8 cellular contexts compared by ENCODE assay signal in the genomic region with DNA sequence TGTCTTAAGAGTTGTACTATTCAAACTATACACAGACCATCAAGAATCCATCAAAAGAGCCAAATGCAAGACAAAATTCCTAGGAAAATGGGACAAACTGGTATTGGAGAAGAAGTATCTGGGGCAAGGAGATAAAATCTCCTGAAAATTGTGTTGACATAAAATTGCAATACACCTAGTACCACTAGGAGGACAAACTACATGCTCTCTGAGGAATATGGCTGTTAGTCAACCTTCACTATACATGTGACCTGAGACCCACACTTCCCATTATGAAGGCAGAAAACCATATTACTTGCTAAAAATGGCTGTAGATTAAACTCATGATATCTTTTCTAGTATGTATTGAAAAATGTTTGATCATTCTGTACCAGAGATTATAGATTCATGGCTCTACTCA. TPM values are rescaled to one million over a fixed set of nuclear protein-coding genes. Genes with fewer than 3 reads are reported as not detected.
A peak's percentile ranks its signal among the peaks of the same experiment; 100 is the strongest.
DNase-seq lines count a peak whose midpoint lies in the region; ATAC-seq and TF ChIP-seq lines count a peak whose summit lies in the region.

No MANE protein-coding gene starts in this region.

- H3K4me1 Mint-ChIP-seq in activated naive CD4-positive, alpha-beta T cell treated with anti-CD3 and anti-CD28 coated beads, Interleukin-2, amount 10 ng/mL, durations not matched to agents 7 days and 5 days = peaks cover 18% of the 10 kb centered on the region

- TF ChIP-seq POLR2A in esophagus squamous epithelium (IDR thresholded peaks at IDR 0.05) = no peak

- no peak overlapping the region for H3K4me3 ChIP-seq in DOHH2 (ENCODE audit: low read length)
- no peak overlapping the region for H3K4me3 ChIP-seq in lower lobe of right lung
- H3K4me3 ChIP-seq in esophagus squamous epithelium = no peak overlapping the region

- H3F3A ChIP-seq in DOHH2 (ENCODE audit: control insufficient read depth, insufficient read depth) = no peaks in the 10 kb centered on the region

- peak; percentile 29 for DNase-seq in HT1080 (ENCODE audit: low read depth)
- no peak for DNase-seq in lower lobe of right lung
- DNase-seq in AG08396 (ENCODE audit: low spot score) = no peak
- DNase-seq in esophagus squamous epithelium (lab: John Stamatoyannopoulos, UW) = no peak
- no peak for DNase-seq in activated naive CD4-positive, alpha-beta T cell treated with anti-CD3 and anti-CD28 coated beads, Interleukin-2, amount 10 ng/mL, durations not matched to agents 7 days and 5 days
- DNase-seq in NCI-H2196 (lab: John Stamatoyannopoulos, UW; ENCODE audit: unreplicated experiment) = no peak

- H3K4me3 Mint-ChIP-seq in activated naive CD4-positive, alpha-beta T cell treated with anti-CD3 and anti-CD28 coated beads, Interleukin-2, amount 10 ng/mL, durations not matched to agents 7 days and 5 days = no peak overlapping the region

- TF ChIP-seq CTCF in DOHH2 (IDR thresholded peaks at IDR 0.05; ENCODE audit: low read depth, low read length, poor library complexity, severe bottlenecking) (peak; percentile 43), VCaP (conservative IDR thresholded peaks at IDR 0.05) (0 out of 2 replicates have a peak, but pooled peaks have one; percentile 12), lower lobe of right lung (IDR thresholded peaks at IDR 0.05) (peak; percentile 29), esophagus squamous epithelium (IDR thresholded peaks at IDR 0.05) (peak in 3 of 6 experiments; percentile 18 to 54 (median 36))

- H3K4me1 ChIP-seq in DOHH2 (ENCODE audit: control insufficient read depth, low read length) = no peaks in the 10 kb centered on the region
- peaks cover 7% of the 10 kb centered on the region for H3K4me1 ChIP-seq in lower lobe of right lung
- H3K4me1 ChIP-seq in esophagus squamous epithelium = peaks cover 0 to 28% (median 3%) of the 10 kb centered on the region in 3 donors

- peaks cover 20% of the 10 kb centered on the region for H3K27me3 Mint-ChIP-seq in activated naive CD4-positive, alpha-beta T cell treated with anti-CD3 and anti-CD28 coated beads, Interleukin-2, amount 10 ng/mL, durations not matched to agents 7 days and 5 days

- H4K20me1 ChIP-seq in DOHH2 (ENCODE audit: control insufficient read depth, insufficient read depth, low read depth, low read length) = no peaks in the 10 kb centered on the region

- H3K36me3 Mint-ChIP-seq in activated naive CD4-positive, alpha-beta T cell treated with anti-CD3 and anti-CD28 coated beads, Interleukin-2, amount 10 ng/mL, durations not matched to agents 7 days and 5 days = peaks cover 1% of the 10 kb centered on the region

- H3K27ac Mint-ChIP-seq in activated naive CD4-positive, alpha-beta T cell treated with anti-CD3 and anti-CD28 coated beads, Interleukin-2, amount 10 ng/mL, durations not matched to agents 7 days and 5 days = no peak overlapping the region

- H3K27me3 ChIP-seq in DOHH2 (ENCODE audit: control insufficient read depth, low read length) (no peaks in the 10 kb centered on the region), lower lobe of right lung (ENCODE audit: low read depth) (no peaks in the 10 kb centered on the region), esophagus squamous epithelium (no peaks in the 10 kb centered on the region)

- H3K9me2 ChIP-seq in DOHH2 (replicated peaks; ENCODE audit: control insufficient read depth, low read length) = no peaks in the 10 kb centered on the region

- intact Hi-C loops in lower lobe of right lung (cut with DNase I) (no loop called here), esophagus squamous epithelium (cut with DNase I) (no loop called here)

- ATAC-seq in lower lobe of right lung = no peak

- no peaks in the 10 kb centered on the region for H3K79me2 ChIP-seq in DOHH2 (ENCODE audit: control insufficient read depth, low read length)

- no peak overlapping the region for H3K27ac ChIP-seq in DOHH2 (ENCODE audit: low read depth, low read length)
- no peak overlapping the region for H3K27ac ChIP-seq in VCaP
- H3K27ac ChIP-seq in lower lobe of right lung = no peak overlapping the region
- H3K27ac ChIP-seq in esophagus squamous epithelium = no peak overlapping the region

- no peak overlapping the region for H3K4me2 ChIP-seq in DOHH2 (ENCODE audit: low read length)

- H3K36me3 ChIP-seq in DOHH2 (ENCODE audit: control insufficient read depth, low read length) = no peaks in the 10 kb centered on the region
- H3K36me3 ChIP-seq in lower lobe of right lung = no peaks in the 10 kb centered on the region
- no peaks in the 10 kb centered on the region for H3K36me3 ChIP-seq in esophagus squamous epithelium

- H3K9me3 Mint-ChIP-seq in activated naive CD4-positive, alpha-beta T cell treated with anti-CD3 and anti-CD28 coated beads, Interleukin-2, amount 10 ng/mL, durations not matched to agents 7 days and 5 days = no peaks in the 10 kb centered on the region

- H3K9me3 ChIP-seq in DOHH2 (ENCODE audit: control insufficient read depth, insufficient read depth, low read length) = no peaks in the 10 kb centered on the region
- no peaks in the 10 kb centered on the region for H3K9me3 ChIP-seq in lower lobe of right lung
- no peaks in the 10 kb centered on the region for H3K9me3 ChIP-seq in esophagus squamous epithelium

- CTCF ChIA-PET in activated naive CD4-positive, alpha-beta T cell treated with anti-CD3 and anti-CD28 coated beads, Interleukin-2, amount 10 ng/mL, durations not matched to agents 7 days and 5 days (lab: Charles Lee) = no interaction called here

RNA-seq across cellular contexts. Expression of a gene that starts 30.0 kb away (rescaled TPM):
- total RNA-seq in HT1080 (2014; rRNA removed; shearing (Covaris generic)) = 47.8 and 69.6 TPM in 2 replicates
- 68.2 and 68.8 TPM in 2 replicates for polyA plus RNA-seq in HT1080 (2015; cell fraction: cytosol; rRNA removed)
- 90.5 and 110 TPM in 2 replicates for polyA plus RNA-seq in HT1080 (2015; cell fraction: nucleus; rRNA removed)
- total RNA-seq in lower lobe of right lung (154 TPM), esophagus squamous epithelium (10 to 100 TPM; 52.5 to 66.8 (median 57.6) TPM)
